Comparison of ENCODE assay signal across 1 cellular context in the genomic region with DNA sequence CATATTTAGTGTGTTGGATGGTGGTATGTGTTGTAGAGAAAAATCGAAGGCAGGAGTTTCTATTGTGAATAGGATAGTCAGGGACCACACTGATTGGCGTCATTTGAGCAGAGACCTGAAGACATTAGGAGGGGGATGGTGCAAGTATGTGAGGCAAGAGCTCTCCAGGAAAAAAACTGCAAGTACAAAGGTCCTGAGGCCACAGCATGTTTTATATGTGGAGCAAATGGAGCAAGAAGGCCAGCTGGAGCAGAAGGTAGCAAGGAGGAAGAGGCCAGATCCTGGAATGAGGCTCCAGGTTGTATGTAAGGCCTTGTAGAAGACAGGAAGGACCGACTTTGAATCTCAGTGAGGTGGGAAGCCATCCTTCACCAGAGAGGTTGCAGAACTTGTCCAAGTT.
TF ChIP-seq lines count a peak whose summit lies in the region.

No MANE protein-coding gene starts in this region.

TF ChIP-seq in WTC11, 78 proteins besides CTCF, POLR2A, EP300 and RAD21 (continued from another document):
- no peak for TF ChIP-seq HMGXB4 (CRISPR knock-in tag; IDR thresholded peaks at IDR 0.05)
- no peak for TF ChIP-seq IRF1 (CRISPR knock-in tag; IDR thresholded peaks at IDR 0.05)
- no peak for TF ChIP-seq FOXK1 (CRISPR knock-in tag; IDR thresholded peaks at IDR 0.05)
- TF ChIP-seq USF1 (CRISPR knock-in tag; IDR thresholded peaks at IDR 0.05), result no peak
- TF ChIP-seq CBFB (CRISPR knock-in tag; IDR thresholded peaks at IDR 0.05; ENCODE audit: low read depth), result no peak
- no peak for TF ChIP-seq KAT7 (CRISPR knock-in tag; IDR thresholded peaks at IDR 0.05; ENCODE audit: borderline replicate concordance)
- no peak for TF ChIP-seq JUN (CRISPR knock-in tag; IDR thresholded peaks at IDR 0.05)
- TF ChIP-seq FOXP1 (CRISPR knock-in tag; IDR thresholded peaks at IDR 0.05; ENCODE audit: borderline replicate concordance), result no peak
- TF ChIP-seq NR1H2 (CRISPR knock-in tag; IDR thresholded peaks at IDR 0.05), result no peak
- TF ChIP-seq, protein P1, sequence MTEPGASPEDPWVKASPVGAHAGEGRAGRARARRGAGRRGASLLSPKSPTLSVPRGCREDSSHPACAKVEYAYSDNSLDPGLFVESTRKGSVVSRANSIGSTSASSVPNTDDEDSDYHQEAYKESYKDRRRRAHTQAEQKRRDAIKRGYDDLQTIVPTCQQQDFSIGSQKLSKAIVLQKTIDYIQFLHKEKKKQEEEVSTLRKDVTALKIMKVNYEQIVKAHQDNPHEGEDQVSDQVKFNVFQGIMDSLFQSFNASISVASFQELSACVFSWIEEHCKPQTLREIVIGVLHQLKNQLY (CRISPR knock-in tag; IDR thresholded peaks at IDR 0.05), result no peak
